ENCODE assay signal across 8 cellular contexts in the genomic region with DNA sequence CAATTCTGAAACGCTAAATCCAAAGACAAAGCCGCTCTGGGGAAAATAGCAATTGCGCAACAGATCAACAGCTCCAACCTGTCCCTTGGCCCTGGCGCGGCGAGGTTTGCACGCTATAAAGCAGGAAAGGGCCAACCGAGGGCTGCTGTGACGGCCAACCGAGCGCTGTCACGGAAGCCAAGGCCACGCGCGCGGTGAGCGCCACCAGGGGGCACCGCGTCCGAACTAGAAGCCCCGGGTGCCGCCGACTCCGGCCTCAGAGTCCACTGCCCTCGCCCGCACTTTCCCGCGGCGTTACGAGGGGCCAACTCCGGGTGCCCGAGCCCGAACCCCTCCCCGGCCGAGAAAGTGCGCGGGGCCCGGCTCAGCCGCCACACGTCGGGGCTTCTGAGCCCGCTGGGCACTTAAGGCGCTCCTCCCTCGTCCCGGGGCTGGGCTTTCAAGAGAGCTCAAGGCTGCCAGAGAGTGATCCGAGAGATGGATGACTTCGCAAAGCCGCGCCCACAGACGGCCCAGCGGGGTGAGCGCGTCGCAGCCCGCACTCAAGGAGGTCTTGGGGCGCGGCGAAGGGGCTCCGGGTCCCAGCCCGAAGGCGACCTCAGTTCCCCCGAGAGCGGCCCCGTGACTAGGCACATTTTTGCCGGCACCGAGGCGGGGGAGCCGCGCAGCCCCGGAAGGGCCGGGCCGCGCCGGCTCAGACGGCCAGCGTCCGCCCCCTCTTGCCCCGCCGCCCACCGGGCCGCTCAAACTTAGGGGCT. TPM values are rescaled to one million over a fixed set of nuclear protein-coding genes. Genes with fewer than 3 reads are reported as not detected.
A peak's percentile ranks its signal among the peaks of the same experiment; 100 is the strongest.
DNase-seq lines count a peak whose midpoint lies in the region; ATAC-seq and TF ChIP-seq lines count a peak whose summit lies in the region.

No MANE protein-coding gene starts in this region.

- H3K36me3 ChIP-seq in OCI-LY1 (ENCODE audit: insufficient read depth, low read length) (peaks cover 22% of the 10 kb centered on the region), mucosa of descending colon (ENCODE audit: low read depth) (no peaks in the 10 kb centered on the region)

- TF ChIP-seq CTCF in OCI-LY1 (IDR thresholded peaks at IDR 0.05; ENCODE audit: low read length), result peak; percentile 87
- TF ChIP-seq CTCF in epithelial cell of esophagus (IDR thresholded peaks at IDR 0.05; ENCODE audit: insufficient read depth, low read depth, low read length, missing control alignments), result peak; percentile 71
- peak; percentile 80 for TF ChIP-seq CTCF in mucosa of descending colon (IDR thresholded peaks at IDR 0.05)

- H3K4me1 ChIP-seq in OCI-LY1 (ENCODE audit: insufficient read depth, low read length, severe bottlenecking) (peaks cover 46% of the 10 kb centered on the region), mucosa of descending colon (ENCODE audit: low read depth) (peaks cover 34% of the 10 kb centered on the region)

- H3K4me2 ChIP-seq in OCI-LY1 (ENCODE audit: low read length), result peak overlapping the region; percentile 90

- H3K9me2 ChIP-seq in OCI-LY1 (ENCODE audit: low read depth, low read length), result no peaks in the 10 kb centered on the region

- ATAC-seq in GM21526 (IDR thresholded peaks at IDR 0.05; ENCODE audit: low FRiP score, unreplicated experiment) (peak; percentile 50), mucosa of descending colon (peak; percentile 83)

- no peaks in the 10 kb centered on the region for H3K9me3 ChIP-seq in OCI-LY1 (ENCODE audit: low read length)
- H3K9me3 ChIP-seq in mucosa of descending colon, result no peaks in the 10 kb centered on the region

- peak overlapping the region; percentile 98 for H3K9ac ChIP-seq in OCI-LY1 (ENCODE audit: low read length)

- peak; percentile 91 for DNase-seq in DMS153 (lab: John Stamatoyannopoulos, UW)
- peak; percentile 76 for DNase-seq in HuH-7.5 (ENCODE audit: low spot score)
- DNase-seq in activated T-cell treated with anti-CD3 and anti-CD28 coated beads for 24 hours (ENCODE audit: low read depth), result peak; percentile 88
- peak; percentile 99 for DNase-seq in epithelial cell of esophagus (ENCODE audit: low read depth)
- DNase-seq in mucosa of descending colon, result peak; percentile 98 to 100 (median 100)
- DNase-seq in stimulated activated CD8-positive, alpha-beta memory T cell treated with anti-CD3 and anti-CD28 coated beads, Interleukin-4, amount 100 ng/mL, for 1 hour (ENCODE audit: low read depth in 2 of 2, low spot score in 1 of 2), result peak; percentile 89 to 90

- H3F3A ChIP-seq in OCI-LY1 (ENCODE audit: insufficient read depth, low read length), result no peaks in the 10 kb centered on the region

- no peak overlapping the region for H2AFZ ChIP-seq in OCI-LY1 (ENCODE audit: low read length)

- no peaks in the 10 kb centered on the region for H3K27me3 ChIP-seq in OCI-LY1 (ENCODE audit: insufficient read depth, low read length)

- no peaks in the 10 kb centered on the region for H4K20me1 ChIP-seq in OCI-LY1 (ENCODE audit: insufficient read depth, low read length)

- peak overlapping the region; percentile 96 for H3K27ac ChIP-seq in OCI-LY1 (ENCODE audit: low read depth, low read length, poor library complexity, severe bottlenecking)

- H3K4me3 ChIP-seq in OCI-LY1 (ENCODE audit: low read depth, low read length, poor library complexity, severe bottlenecking), result peak overlapping the region; percentile 83
- H3K4me3 ChIP-seq in epithelial cell of esophagus (ENCODE audit: low read length), result peak overlapping the region; percentile 86
- peak overlapping the region; percentile 100 for H3K4me3 ChIP-seq in mucosa of descending colon

- intact Hi-C loops in mucosa of descending colon (cut with DNase I, micrococcal nuclease), result loop anchor here (2.0 to 10.0 kb wide), 3 partner anchors 49 to 96 kb away; a partner anchor contains a TSS

- peaks cover 48% of the 10 kb centered on the region for H3K79me2 ChIP-seq in OCI-LY1 (ENCODE audit: insufficient read depth, low read length)

RNA-seq across cellular contexts. Expression of a gene that starts 0.9 kb away (rescaled TPM):
- 100 to 1,000 TPM in 1 of 3 donors, 10 to 100 TPM in 2; 84.3 to 105 (median 99.1) TPM for total RNA-seq in mucosa of descending colon

RNA-seq across cellular contexts. Expression of a gene that starts 51.0 kb away (rescaled TPM):
- total RNA-seq in mucosa of descending colon, result 100 to 1,000 TPM; 133 to 169 (median 151) TPM

Comparison
In these comparisons a context has a peak if more than half of its experiments do, and no peak if none do; other contexts are left out.
1. Peak in every context shown above with its lines: DNase-seq, ATAC-seq, H3K4me3 ChIP-seq and H3K27ac ChIP-seq.